In the genomic region with DNA sequence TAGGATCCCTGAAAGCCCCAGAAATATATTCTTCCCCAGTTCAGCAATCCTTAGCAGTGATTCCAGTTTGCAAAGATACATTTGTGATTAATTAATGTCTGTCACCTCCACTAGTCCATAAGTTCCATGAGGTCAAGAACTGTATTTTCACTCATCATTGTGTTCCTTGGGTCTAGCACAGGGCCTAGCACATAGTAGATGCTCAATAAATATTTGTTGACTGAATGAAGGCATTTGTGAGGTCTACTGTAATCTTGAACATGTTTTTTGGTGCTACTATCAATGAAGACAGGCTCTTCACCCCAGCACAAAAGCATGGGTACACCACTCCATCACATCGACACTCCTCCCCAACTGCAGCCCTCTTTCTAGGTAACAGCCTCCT, we compare ENCODE assay signal across 27 cellular contexts. TPM values are rescaled to one million over a fixed set of nuclear protein-coding genes. Genes with fewer than 3 reads are reported as not detected.
"Had no signal": no experiment of that assay in that cellular context is flagged by ENCODE, and none has a peak within 500 bp of the region (broad histone marks: within the 10 kb centered on the region; RNA-seq: fewer than 3 reads in every experiment).

No MANE protein-coding gene starts in this region.

- H3K27ac ChIP-seq: adrenal gland, KMS-11 had no signal

- H3K9me3 Mint-ChIP-seq: activated CD4-positive, alpha-beta memory T cell treated with anti-CD3 and anti-CD28 coated beads for 36 hours; activated CD4-positive, alpha-beta T cell treated with anti-CD3 and anti-CD28 coated beads, Interleukin-2, amount 10 ng/mL, durations not matched to agents 24 days and 14 days; activated naive CD4-positive, alpha-beta T cell treated with anti-CD3 and anti-CD28 coated beads for 36 hours; activated naive CD8-positive, alpha-beta T cell treated with anti-CD3 and anti-CD28 coated beads for 36 hours; activated T-helper 17 cell treated with anti-CD3 and anti-CD28 coated beads, Interleukin-2, amount 50 U/mL, for 72 hours had no signal

- H3K9me2 ChIP-seq: SK-N-SH had no signal

- H3K36me3 ChIP-seq: adrenal gland had no signal

- DNase-seq: activated CD4-positive, alpha-beta memory T cell treated with anti-CD3 and anti-CD28 coated beads for 36 hours; activated CD4-positive, alpha-beta T cell treated with anti-CD3 and anti-CD28 coated beads for 1 hour; activated CD4-positive, alpha-beta T cell treated with anti-CD3 and anti-CD28 coated beads, Interleukin-2, amount 10 ng/mL, durations not matched to agents 24 days and 14 days; activated CD8-positive, alpha-beta memory T cell treated with anti-CD3 and anti-CD28 coated beads for 24 hours; activated gamma-delta T cell; activated naive CD4-positive, alpha-beta T cell treated with anti-CD3 and anti-CD28 coated beads for 36 hours; activated naive CD8-positive, alpha-beta T cell treated with anti-CD3 and anti-CD28 coated beads for 36 hours; activated T-cell treated with anti-CD3 and anti-CD28 coated beads, Interleukin-2, amount 50 U/mL, for 48 hours; adrenal gland; anterior cingulate cortex; central memory CD4-positive, alpha-beta T cell; NCI-H1092; NCI-H1417; NCI-H1694; NCI-H2029 treated with DMSO at 0.1 percent for 48 hours; NCI-H345; NCI-H510A; NCI-H526 treated with DMSO at 0.1 percent for 48 hours; NCI-H82 had no signal

- H3K9me3 ChIP-seq: adrenal gland, SK-N-SH had no signal

- H3K36me3 Mint-ChIP-seq: activated CD4-positive, alpha-beta memory T cell treated with anti-CD3 and anti-CD28 coated beads for 36 hours; activated naive CD8-positive, alpha-beta T cell treated with anti-CD3 and anti-CD28 coated beads for 36 hours had no signal

- H3K4me3 ChIP-seq: adrenal gland had no signal

- H3K27ac Mint-ChIP-seq: activated CD4-positive, alpha-beta memory T cell treated with anti-CD3 and anti-CD28 coated beads for 36 hours; activated naive CD4-positive, alpha-beta T cell treated with anti-CD3 and anti-CD28 coated beads for 36 hours; activated naive CD8-positive, alpha-beta T cell treated with anti-CD3 and anti-CD28 coated beads for 36 hours; activated T-helper 17 cell treated with anti-CD3 and anti-CD28 coated beads, Interleukin-2, amount 50 U/mL, for 72 hours had no signal

- H3K9ac ChIP-seq: KMS-11, SK-N-SH had no signal

- H3K4me3 Mint-ChIP-seq: activated CD4-positive, alpha-beta T cell treated with anti-CD3 and anti-CD28 coated beads, Interleukin-2, amount 10 ng/mL, durations not matched to agents 24 days and 14 days had no signal

- ATAC-seq: activated T-helper 17 cell treated with anti-CD3 and anti-CD28 coated beads, Interleukin-2, amount 50 U/mL, for 72 hours had no signal

- H3K4me2 ChIP-seq: KMS-11, SK-N-SH had no signal

- FAIRE-seq: bronchial epithelial cell had no signal

RNA-seq across cellular contexts. Expression of gene PAX2, which starts 30.8 kb away (rescaled TPM):
- total RNA-seq: activated CD4-positive, alpha-beta memory T cell treated with anti-CD3 and anti-CD28 coated beads for 36 hours; activated naive CD4-positive, alpha-beta T cell treated with anti-CD3 and anti-CD28 coated beads for 36 hours; activated naive CD8-positive, alpha-beta T cell treated with anti-CD3 and anti-CD28 coated beads for 36 hours; bronchial epithelial cell; MCF 10A; OCI-LY7; RPMI7951; T-helper 1 cell treated with Interleukin-12 subunit alpha and Interleukin-12 subunit beta and Interleukin-4 antibody, amounts not matched to agents 30 ng/mL and 1 ng/mL, for 36 hours had no signal
- polyA plus RNA-seq: SK-N-SH had no signal
